ENCODE assay signal across 8 cellular contexts in the genomic region with DNA sequence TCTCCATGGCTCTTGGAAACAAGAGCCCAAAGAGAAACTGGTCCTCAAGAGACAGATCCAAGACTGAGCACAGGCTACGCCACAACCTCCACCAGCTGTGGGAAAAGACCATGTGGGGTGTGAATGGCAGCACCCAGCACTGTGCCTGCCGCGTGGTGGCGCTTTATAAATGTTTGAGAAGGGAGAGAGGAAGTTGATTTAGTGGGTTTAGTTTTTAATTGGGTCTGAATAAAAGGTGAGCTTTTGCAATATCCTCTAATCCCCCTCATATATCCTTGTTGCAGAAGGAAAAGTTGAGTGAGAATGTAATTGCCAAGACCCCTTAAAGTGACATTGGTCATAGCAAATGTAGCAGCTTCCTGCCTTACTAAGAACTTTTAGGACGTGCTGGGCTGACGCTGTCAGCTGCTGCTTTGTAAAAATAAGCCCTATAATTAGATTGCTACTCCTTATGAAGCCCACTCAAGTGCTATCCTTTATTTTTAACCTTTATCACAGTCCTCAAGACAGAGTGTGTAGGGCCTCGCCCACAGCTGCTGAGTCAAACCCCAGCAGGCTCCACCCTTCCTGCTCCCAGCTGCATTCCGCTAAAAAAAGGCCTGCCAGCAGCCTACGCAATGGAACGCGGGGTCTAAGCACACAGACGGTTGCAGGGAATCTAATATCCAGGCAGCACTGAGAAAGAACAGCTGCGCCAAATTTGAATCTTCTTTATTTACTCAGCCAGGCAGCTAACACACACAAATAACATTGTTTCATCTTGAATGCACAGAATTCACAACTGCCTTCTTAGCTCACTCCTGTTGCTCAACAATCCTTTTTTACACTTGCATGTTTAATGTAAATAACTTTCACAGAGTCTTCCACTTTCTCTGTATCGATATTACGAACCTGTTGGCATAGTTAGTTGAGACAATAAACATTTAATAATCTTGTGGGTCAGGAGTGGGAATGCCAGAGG. TPM values are rescaled to one million over a fixed set of nuclear protein-coding genes. Genes with fewer than 3 reads are reported as not detected.
A peak's percentile ranks its signal among the peaks of the same experiment; 100 is the strongest.
DNase-seq lines count a peak whose midpoint lies in the region; ATAC-seq and TF ChIP-seq lines count a peak whose summit lies in the region.

No MANE protein-coding gene starts in this region.

- H3F3A ChIP-seq in PC-9 (ENCODE audit: insufficient read depth, low read depth) (peaks cover 40% of the 10 kb centered on the region), neural cell (ENCODE audit: insufficient read depth, low read length, poor library complexity, severe bottlenecking) (no peaks in the 10 kb centered on the region)

- no peaks in the 10 kb centered on the region for H3K27me3 ChIP-seq in PC-9 (ENCODE audit: insufficient read depth, low read depth)
- H3K27me3 ChIP-seq in neural cell (ENCODE audit: insufficient read depth, low read depth, low read length), result no peaks in the 10 kb centered on the region

- no peak overlapping the region for H3K9ac ChIP-seq in neural cell (ENCODE audit: low read length)

- POLR2A ChIA-PET in PC-9 (lab: Charles Lee; ENCODE audit: unreplicated experiment), result interaction anchor here (0.6 kb wide), 2 partner anchors 26 to 877 kb away, joined by 3 read pairs; no protein-coding TSS in a partner anchor

- H3K9me2 ChIP-seq in PC-9 (ENCODE audit: insufficient read depth) (no peaks in the 10 kb centered on the region), neural cell (ENCODE audit: insufficient read depth, low read length) (no peaks in the 10 kb centered on the region)

- no peak for TF ChIP-seq EP300 in neural cell (conservative IDR thresholded peaks at IDR 0.05; ENCODE audit: poor library complexity, severe bottlenecking)

- BruUV-seq in PC-9 (replicated peaks; lab: Mats Ljungman, UMichigan), result TSS peak; percentile 53

- TF ChIP-seq CTCF in PC-9 (conservative IDR thresholded peaks at IDR 0.05) (no peak), fibroblast of pulmonary artery (IDR thresholded peaks at IDR 0.05; ENCODE audit: low read length, missing control alignments) (peak; percentile 75), neural cell (IDR thresholded peaks at IDR 0.05; ENCODE audit: poor library complexity, severe bottlenecking) (peak; percentile 52)

- H3K4me1 ChIP-seq in PC-9 (replicated peaks; ENCODE audit: insufficient read depth), result peaks cover 67% of the 10 kb centered on the region

- H4K20me1 ChIP-seq in PC-9 (ENCODE audit: insufficient read depth) (no peaks in the 10 kb centered on the region), neural cell (ENCODE audit: insufficient read depth) (no peaks in the 10 kb centered on the region)

- no peaks in the 10 kb centered on the region for H3K9me3 ChIP-seq in PC-9 (ENCODE audit: insufficient read depth, low read depth)
- H3K9me3 ChIP-seq in neural cell (ENCODE audit: low read length), result no peaks in the 10 kb centered on the region

- DNase-seq in AG20443 (ENCODE audit: low spot score) (peak; percentile 94), PC-9 (peak; percentile 69 to 85), fibroblast of pulmonary artery (ENCODE audit: low read depth) (peak; percentile 96), stromal cell of bone marrow (ENCODE audit: low read depth) (peak; percentile 88)
- DNase-seq in activated T-helper 1 cell treated with anti-CD3 and anti-CD28 coated beads, Interleukin-2, amount 50 U/mL, for 16 hours (ENCODE audit: low read depth in 1 of 2, low spot score in 1 of 2), result peak; percentile 32

- H3K4me3 ChIP-seq in PC-9 (peak overlapping the region; percentile 42), fibroblast of pulmonary artery (replicated peaks; ENCODE audit: low read depth, low read length) (peak overlapping the region; percentile 17), neural cell (ENCODE audit: low read length) (no peak overlapping the region)

- H2AFZ ChIP-seq in PC-9 (peak overlapping the region; percentile 59), neural cell (ENCODE audit: low read depth, low read length) (no peak overlapping the region)

- H3K27ac ChIP-seq in PC-9 (peak overlapping the region; percentile 76), neural cell (ENCODE audit: low read length) (no peak overlapping the region)

- ATAC-seq in GM19035 (IDR thresholded peaks at IDR 0.05; ENCODE audit: unreplicated experiment), result peak; percentile 72
- ATAC-seq in HG03469 (IDR thresholded peaks at IDR 0.05; ENCODE audit: unreplicated experiment), result peak; percentile 45

- CTCF ChIA-PET in PC-9 (lab: Charles Lee), result interaction anchor here (0.6 to 1.1 kb wide), 3 partner anchors 10 to 610 kb away, joined by 3 to 7 read pairs (median 3); no protein-coding TSS in a partner anchor

- H3K4me2 ChIP-seq in PC-9, result peak overlapping the region; percentile 78
- H3K4me2 ChIP-seq in neural cell (ENCODE audit: low read length), result no peak overlapping the region

- intact Hi-C loops in PC-9 (cut with micrococcal nuclease; ENCODE audit: unreplicated experiment), result loop anchor here (1.0 to 10.0 kb wide), 6 partner anchors 285 to 1315 kb away; a partner anchor contains a TSS

- no peak for TF ChIP-seq RAD21 in neural cell (conservative IDR thresholded peaks at IDR 0.05)

- H3K36me3 ChIP-seq in PC-9 (ENCODE audit: low read depth) (no peaks in the 10 kb centered on the region), neural cell (ENCODE audit: insufficient read depth, low read length) (no peaks in the 10 kb centered on the region)

- H3K79me2 ChIP-seq in PC-9 (ENCODE audit: low read depth) (no peaks in the 10 kb centered on the region; the same call in 1 of the 2 replicates), neural cell (replicated peaks; ENCODE audit: insufficient read depth, low read length) (no peaks in the 10 kb centered on the region)

TF ChIP-seq in neural cell, 6 proteins besides CTCF, POLR2A, EP300 and RAD21:
- TF ChIP-seq MXI1 (conservative IDR thresholded peaks at IDR 0.05; ENCODE audit: poor library complexity, severe bottlenecking), result no peak
- TF ChIP-seq SMC3 (conservative IDR thresholded peaks at IDR 0.05; ENCODE audit: poor library complexity), result peak; percentile 56
TF ChIP-seq in neural cell: peak in this region for 1.

RNA-seq across cellular contexts. Expression of a gene that starts 47.3 kb away (rescaled TPM):
- 376 and 421 TPM in 2 replicates for total RNA-seq in PC-9 (2021)
- 111 and 118 TPM in 2 replicates for polyA plus RNA-seq in neural cell
- polyA minus RNA-seq in neural cell, result 71.3 and 77.9 TPM in 2 replicates

Comparison
In these comparisons a context has a peak if more than half of its experiments do, and no peak if none do; other contexts are left out.
1. DNase-seq: peak in every context shown above with its lines; median percentile 96 in fibroblast of pulmonary artery; 94 in AG20443; 88 in stromal cell of bone marrow; 77 in PC-9; 32 in activated T-helper 1 cell treated with anti-CD3 and anti-CD28 coated beads, Interleukin-2, amount 50 U/mL, for 16 hours.